Comparison of ENCODE assay signal across 1 cellular context in the genomic region with DNA sequence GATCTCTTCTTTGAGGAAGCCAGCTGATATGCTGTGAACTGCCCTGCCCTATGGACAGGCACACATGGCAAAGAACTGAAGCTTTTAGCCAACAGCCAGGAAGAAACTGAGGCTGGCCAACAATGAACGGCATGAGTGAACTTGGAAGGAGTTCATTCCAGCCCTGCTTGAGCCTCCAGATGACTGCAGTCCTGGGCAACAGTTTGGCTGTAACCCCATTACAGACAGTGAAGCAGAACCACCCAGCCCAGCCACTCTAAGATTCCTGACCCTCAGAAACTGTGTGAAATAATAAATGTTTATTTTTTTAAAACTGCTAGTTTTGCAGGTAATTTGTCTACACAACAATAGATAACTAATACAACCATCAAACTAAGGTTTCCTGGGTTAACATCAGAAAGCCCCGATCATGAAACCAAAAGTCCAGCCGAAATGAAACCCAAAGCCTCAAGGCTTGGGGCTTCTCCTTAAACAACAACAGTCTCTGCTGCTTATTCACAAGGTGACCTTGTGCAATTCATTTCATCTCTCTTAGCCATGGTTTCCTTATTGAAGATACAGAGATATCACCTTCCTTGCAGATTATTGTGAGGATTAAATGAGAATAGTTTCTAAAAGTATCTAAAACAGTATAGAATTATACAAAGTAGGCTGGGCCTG.
TF ChIP-seq lines count a peak whose summit lies in the region.

No MANE protein-coding gene starts in this region.

TF ChIP-seq in GM12878, 131 proteins besides CTCF, POLR2A, EP300 and RAD21 (continued from another document):
- TF ChIP-seq, protein P1, sequence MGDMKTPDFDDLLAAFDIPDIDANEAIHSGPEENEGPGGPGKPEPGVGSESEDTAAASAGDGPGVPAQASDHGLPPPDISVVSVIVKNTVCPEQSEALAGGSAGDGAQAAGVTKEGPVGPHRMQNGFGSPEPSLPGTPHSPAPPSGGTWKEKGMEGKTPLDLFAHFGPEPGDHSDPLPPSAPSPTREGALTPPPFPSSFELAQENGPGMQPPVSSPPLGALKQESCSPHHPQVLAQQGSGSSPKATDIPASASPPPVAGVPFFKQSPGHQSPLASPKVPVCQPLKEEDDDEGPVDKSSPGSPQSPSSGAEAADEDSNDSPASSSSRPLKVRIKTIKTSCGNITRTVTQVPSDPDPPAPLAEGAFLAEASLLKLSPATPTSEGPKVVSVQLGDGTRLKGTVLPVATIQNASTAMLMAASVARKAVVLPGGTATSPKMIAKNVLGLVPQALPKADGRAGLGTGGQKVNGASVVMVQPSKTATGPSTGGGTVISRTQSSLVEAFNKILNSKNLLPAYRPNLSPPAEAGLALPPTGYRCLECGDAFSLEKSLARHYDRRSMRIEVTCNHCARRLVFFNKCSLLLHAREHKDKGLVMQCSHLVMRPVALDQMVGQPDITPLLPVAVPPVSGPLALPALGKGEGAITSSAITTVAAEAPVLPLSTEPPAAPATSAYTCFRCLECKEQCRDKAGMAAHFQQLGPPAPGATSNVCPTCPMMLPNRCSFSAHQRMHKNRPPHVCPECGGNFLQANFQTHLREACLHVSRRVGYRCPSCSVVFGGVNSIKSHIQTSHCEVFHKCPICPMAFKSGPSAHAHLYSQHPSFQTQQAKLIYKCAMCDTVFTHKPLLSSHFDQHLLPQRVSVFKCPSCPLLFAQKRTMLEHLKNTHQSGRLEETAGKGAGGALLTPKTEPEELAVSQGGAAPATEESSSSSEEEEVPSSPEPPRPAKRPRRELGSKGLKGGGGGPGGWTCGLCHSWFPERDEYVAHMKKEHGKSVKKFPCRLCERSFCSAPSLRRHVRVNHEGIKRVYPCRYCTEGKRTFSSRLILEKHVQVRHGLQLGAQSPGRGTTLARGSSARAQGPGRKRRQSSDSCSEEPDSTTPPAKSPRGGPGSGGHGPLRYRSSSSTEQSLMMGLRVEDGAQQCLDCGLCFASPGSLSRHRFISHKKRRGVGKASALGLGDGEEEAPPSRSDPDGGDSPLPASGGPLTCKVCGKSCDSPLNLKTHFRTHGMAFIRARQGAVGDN (IDR thresholded peaks at IDR 0.05), result 0 out of 2 replicates have a peak, but pooled peaks have one; percentile 25
- TF ChIP-seq YY1 (IDR thresholded peaks at IDR 0.05; ENCODE audit: low read depth, low read length), result 0 out of 2 replicates have a peak, but pooled peaks have one; percentile 4
- no peak for TF ChIP-seq E4F1 (IDR thresholded peaks at IDR 0.05; ENCODE audit: borderline replicate concordance, partially characterized antibody)
- TF ChIP-seq KLF5 (IDR thresholded peaks at IDR 0.05; ENCODE audit: partially characterized antibody), result no peak
- TF ChIP-seq IKZF1 (conservative IDR thresholded peaks at IDR 0.05), result 0 out of 2 replicates have a peak, but pooled peaks have one; percentile 27
- TF ChIP-seq SIX5 (IDR thresholded peaks at IDR 0.05; ENCODE audit: low read depth, low read length, severe bottlenecking), result no peak
- no peak for TF ChIP-seq PAX8 (IDR thresholded peaks at IDR 0.05)
- peak; percentile 33 to 37; a peak in 2 of 4 replicates for TF ChIP-seq IKZF2 (IDR thresholded peaks at IDR 0.05)
- no peak for TF ChIP-seq PAX5 (IDR thresholded peaks at IDR 0.05; ENCODE audit: borderline replicate concordance, low read depth, low read length)
- no peak for TF ChIP-seq SUPT20H (IDR thresholded peaks at IDR 0.05; ENCODE audit: borderline replicate concordance, control insufficient read depth, low read depth, low read length)
